In the genomic region with DNA sequence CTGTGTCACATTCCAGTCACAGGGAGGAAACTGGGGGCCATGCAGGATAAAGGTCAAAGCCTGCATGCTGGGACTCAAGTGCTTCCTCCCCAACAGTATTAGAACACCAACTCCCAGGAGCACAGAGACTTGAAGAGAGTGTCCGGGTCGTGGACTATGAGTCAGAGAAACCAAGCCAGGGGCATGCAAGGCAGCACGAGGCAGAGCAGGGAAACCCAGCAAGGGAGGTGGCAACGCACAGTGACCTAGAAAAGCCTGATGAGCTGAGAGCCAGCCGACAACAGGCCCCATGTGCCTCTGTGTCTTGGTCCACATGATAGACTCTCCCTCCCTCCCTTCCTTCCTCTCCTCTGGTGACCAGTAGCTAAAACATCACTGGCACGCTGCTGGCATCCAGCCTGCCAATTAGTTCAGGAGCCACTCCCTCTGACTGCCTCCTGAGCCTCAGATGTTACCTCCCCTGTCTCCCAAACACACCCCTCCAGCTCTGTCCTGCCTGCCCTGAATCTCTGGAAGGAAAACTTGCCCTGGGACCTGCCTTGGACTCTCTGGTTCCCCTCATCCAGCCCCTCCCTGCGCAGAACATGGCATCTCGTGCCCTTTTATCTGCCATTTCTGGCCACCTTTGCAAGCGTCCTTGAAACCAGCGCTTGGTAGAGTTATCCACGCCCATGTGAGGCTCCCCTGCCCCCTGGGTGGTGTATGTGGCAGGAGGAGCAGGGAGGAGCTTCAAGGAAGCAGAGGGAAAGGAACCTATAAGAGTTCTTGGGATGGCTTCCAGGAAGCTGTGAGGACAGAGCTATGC, we compare ENCODE assay signal across 11 cellular contexts. TPM values are rescaled to one million over a fixed set of nuclear protein-coding genes. Genes with fewer than 3 reads are reported as not detected.
DNase-seq lines count a peak whose midpoint lies in the region; ATAC-seq and TF ChIP-seq lines count a peak whose summit lies in the region.
"Had no signal": no experiment of that assay in that cellular context is flagged by ENCODE, and none has a peak within 500 bp of the region (broad histone marks: within the 10 kb centered on the region; RNA-seq: fewer than 3 reads in every experiment).

No MANE protein-coding gene starts in this region.

- DNase-seq in GOT3 (lab: John Stamatoyannopoulos, UW) = peak; percentile 24
- peak; percentile 78 for DNase-seq in RWPE1 (ENCODE audit: low spot score)
- DNase-seq in fibroblast of the aortic adventitia (ENCODE audit: low read depth) = peak; percentile 63
- peak; percentile 19 for DNase-seq in skeletal muscle cell (ENCODE audit: low read depth)
- no peak for DNase-seq in activated naive CD4-positive, alpha-beta T cell treated with Interleukin-2 at 50 U/mL for 16 hours
- DNase-seq in COLO668 (lab: John Stamatoyannopoulos, UW; ENCODE audit: unreplicated experiment) = no peak
- no peak for DNase-seq in activated CD4-positive, alpha-beta T cell treated with anti-CD3 and anti-CD28 coated beads for 4 hours
- DNase-seq: activated T-cell treated with anti-CD3 and anti-CD28 coated beads for 4 hours, nucleus accumbens, RPMI8226 had no signal

- no peak for TF ChIP-seq CTCF in RWPE1 (conservative IDR thresholded peaks at IDR 0.05; ENCODE audit: low read depth)
- TF ChIP-seq CTCF in fibroblast of the aortic adventitia (IDR thresholded peaks at IDR 0.05; ENCODE audit: insufficient read depth, low read length) = no peak

- CTCF ChIA-PET in RWPE1 (lab: Yijun Ruan, JAX) = interaction anchor here (0.6 to 1.0 kb wide), 2 partner anchors 39 to 78 kb away, joined by 3 to 6 read pairs; no protein-coding TSS in a partner anchor

- H3K4me3 ChIP-seq in fibroblast of the aortic adventitia (ENCODE audit: low read depth, low read length) (no peak overlapping the region), skeletal muscle cell (ENCODE audit: low read depth, low read length) (no peak overlapping the region)

- POLR2A ChIA-PET in RWPE1 (lab: Yijun Ruan, JAX; ENCODE audit: low non-redundant PET) = no interaction called here

- H3K27ac ChIP-seq in RWPE1 = peak overlapping the region; percentile 44

- ATAC-seq in GM21381 (IDR thresholded peaks at IDR 0.05; ENCODE audit: unreplicated experiment) = no peak

RNA-seq across cellular contexts. Expression of gene RNF39, which starts 16.2 kb away (rescaled TPM):
- not detected in 2 replicates for total RNA-seq in fibroblast of the aortic adventitia (ENCODE audit: low replicate concordance)

RNA-seq across cellular contexts. Expression of gene TRIM31, which starts 21.1 kb away (rescaled TPM):
- not detected in 2 replicates for total RNA-seq in fibroblast of the aortic adventitia (ENCODE audit: low replicate concordance)

RNA-seq across cellular contexts. Expression of gene PPP1R11, which starts 24.8 kb away (rescaled TPM):
- total RNA-seq in fibroblast of the aortic adventitia (ENCODE audit: low replicate concordance) = 19.0 and 52.5 TPM in 2 replicates

RNA-seq across cellular contexts. Expression of gene POLR1H, which starts 30.7 kb away (rescaled TPM):
- 11.0 and 18.3 TPM in 2 replicates for total RNA-seq in fibroblast of the aortic adventitia (ENCODE audit: low replicate concordance)

RNA-seq across cellular contexts. Expression of gene TRIM40, which starts 44.2 kb away (rescaled TPM):
- total RNA-seq in fibroblast of the aortic adventitia (ENCODE audit: low replicate concordance) = not detected in 2 replicates

Comparison
In these comparisons a context has a peak if more than half of its experiments do, and no peak if none do; other contexts are left out.
1. DNase-seq: peak in GOT3 (single experiment), RWPE1 (single experiment), fibroblast of the aortic adventitia (single experiment) and skeletal muscle cell (single experiment); none in activated naive CD4-positive, alpha-beta T cell treated with Interleukin-2 at 50 U/mL for 16 hours (single experiment), COLO668 (single experiment) and activated CD4-positive, alpha-beta T cell treated with anti-CD3 and anti-CD28 coated beads for 4 hours (0 of 2).